Comparison of ENCODE assay signal across 1 cellular context in the genomic region with DNA sequence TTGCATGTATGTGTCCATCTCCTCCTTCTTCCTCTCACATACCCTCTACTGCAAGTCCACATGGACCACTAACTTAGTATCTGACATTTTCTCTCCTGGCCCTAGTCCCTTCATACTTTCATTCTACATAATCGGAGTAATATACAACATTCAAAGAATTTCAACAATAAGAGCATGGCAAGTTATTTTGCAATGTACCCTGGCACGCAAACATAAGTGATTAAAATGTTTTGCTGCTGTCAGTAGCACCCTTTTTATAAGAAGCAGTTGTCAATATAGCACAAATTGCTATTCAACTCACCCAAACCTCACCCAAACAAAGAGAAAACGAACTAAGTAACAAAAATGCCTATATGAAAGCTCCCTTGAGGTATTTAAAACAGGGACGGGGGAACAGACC.
TF ChIP-seq lines count a peak whose summit lies in the region.

No MANE protein-coding gene starts in this region.

TF ChIP-seq in HepG2, 621 proteins besides CTCF, POLR2A, EP300 and RAD21 (continued from another document):
- TF ChIP-seq ZNF281 (CRISPR knock-in tag; IDR thresholded peaks at IDR 0.05; ENCODE audit: borderline replicate concordance), result no peak
- TF ChIP-seq HNF4A (CRISPR knock-in tag; IDR thresholded peaks at IDR 0.05), result no peak
- TF ChIP-seq, protein P1, sequence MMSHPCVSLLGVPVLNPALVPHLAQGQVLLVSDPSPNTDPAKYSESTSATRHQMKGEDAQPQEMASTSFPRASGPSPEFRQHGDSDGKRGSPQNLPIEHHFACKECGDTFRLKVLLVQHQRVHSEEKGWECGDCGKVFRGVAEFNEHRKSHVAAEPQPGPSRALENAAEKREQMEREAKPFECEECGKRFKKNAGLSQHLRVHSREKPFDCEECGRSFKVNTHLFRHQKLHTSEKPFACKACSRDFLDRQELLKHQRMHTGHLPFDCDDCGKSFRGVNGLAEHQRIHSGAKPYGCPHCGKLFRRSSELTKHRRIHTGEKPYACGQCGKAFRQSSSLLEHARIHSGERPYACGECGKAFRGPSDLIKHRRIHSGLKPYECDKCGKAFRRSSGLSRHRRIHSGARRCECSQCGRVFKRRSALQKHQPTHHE (CRISPR knock-in tag; IDR thresholded peaks at IDR 0.05; ENCODE audit: borderline replicate concordance), result no peak
- TF ChIP-seq, protein P2, sequence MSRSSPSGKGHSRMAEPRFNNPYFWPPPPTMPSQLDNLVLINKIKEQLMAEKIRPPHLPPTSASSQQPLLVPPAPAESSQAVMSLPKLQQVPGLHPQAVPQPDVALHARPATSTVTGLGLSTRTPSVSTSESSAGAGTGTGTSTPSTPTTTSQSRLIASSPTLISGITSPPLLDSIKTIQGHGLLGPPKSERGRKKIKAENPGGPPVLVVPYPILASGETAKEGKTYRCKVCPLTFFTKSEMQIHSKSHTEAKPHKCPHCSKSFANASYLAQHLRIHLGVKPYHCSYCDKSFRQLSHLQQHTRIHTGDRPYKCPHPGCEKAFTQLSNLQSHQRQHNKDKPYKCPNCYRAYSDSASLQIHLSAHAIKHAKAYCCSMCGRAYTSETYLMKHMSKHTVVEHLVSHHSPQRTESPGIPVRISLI (CRISPR knock-in tag; IDR thresholded peaks at IDR 0.05; ENCODE audit: borderline replicate concordance), result no peak
- no peak for TF ChIP-seq THAP7 (CRISPR knock-in tag; IDR thresholded peaks at IDR 0.05)
- TF ChIP-seq ZNF430 (CRISPR knock-in tag; IDR thresholded peaks at IDR 0.05), result no peak
- TF ChIP-seq, protein P3, sequence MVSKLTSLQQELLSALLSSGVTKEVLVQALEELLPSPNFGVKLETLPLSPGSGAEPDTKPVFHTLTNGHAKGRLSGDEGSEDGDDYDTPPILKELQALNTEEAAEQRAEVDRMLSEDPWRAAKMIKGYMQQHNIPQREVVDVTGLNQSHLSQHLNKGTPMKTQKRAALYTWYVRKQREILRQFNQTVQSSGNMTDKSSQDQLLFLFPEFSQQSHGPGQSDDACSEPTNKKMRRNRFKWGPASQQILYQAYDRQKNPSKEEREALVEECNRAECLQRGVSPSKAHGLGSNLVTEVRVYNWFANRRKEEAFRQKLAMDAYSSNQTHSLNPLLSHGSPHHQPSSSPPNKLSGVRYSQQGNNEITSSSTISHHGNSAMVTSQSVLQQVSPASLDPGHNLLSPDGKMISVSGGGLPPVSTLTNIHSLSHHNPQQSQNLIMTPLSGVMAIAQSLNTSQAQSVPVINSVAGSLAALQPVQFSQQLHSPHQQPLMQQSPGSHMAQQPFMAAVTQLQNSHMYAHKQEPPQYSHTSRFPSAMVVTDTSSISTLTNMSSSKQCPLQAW (CRISPR knock-in tag; IDR thresholded peaks at IDR 0.05), result no peak
- TF ChIP-seq, protein P4, sequence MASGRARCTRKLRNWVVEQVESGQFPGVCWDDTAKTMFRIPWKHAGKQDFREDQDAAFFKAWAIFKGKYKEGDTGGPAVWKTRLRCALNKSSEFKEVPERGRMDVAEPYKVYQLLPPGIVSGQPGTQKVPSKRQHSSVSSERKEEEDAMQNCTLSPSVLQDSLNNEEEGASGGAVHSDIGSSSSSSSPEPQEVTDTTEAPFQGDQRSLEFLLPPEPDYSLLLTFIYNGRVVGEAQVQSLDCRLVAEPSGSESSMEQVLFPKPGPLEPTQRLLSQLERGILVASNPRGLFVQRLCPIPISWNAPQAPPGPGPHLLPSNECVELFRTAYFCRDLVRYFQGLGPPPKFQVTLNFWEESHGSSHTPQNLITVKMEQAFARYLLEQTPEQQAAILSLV (CRISPR knock-in tag; IDR thresholded peaks at IDR 0.05; ENCODE audit: borderline replicate concordance), result no peak
- TF ChIP-seq PATZ1 (CRISPR knock-in tag; IDR thresholded peaks at IDR 0.05), result no peak
TF ChIP-seq in HepG2: peak in this region for 0.
